Comparison of ENCODE assay signal across 14 cellular contexts in genomic region chr16:21264226-21265036, GRCh38. TPM values are rescaled to one million over a fixed set of nuclear protein-coding genes. Genes with fewer than 3 reads are reported as not detected.
DNase-seq lines count a peak whose midpoint lies in the region; ATAC-seq and TF ChIP-seq lines count a peak whose summit lies in the region.
"Had no signal": no experiment of that assay in that cellular context is flagged by ENCODE, and none has a peak within 500 bp of the region (broad histone marks: within the 10 kb centered on the region; RNA-seq: fewer than 3 reads in every experiment).

No MANE protein-coding gene starts in this region.

- peaks cover 15% of the 10 kb centered on the region for H3K27me3 Mint-ChIP-seq in HFFc6 (ENCODE audit: insufficient read depth)
- peaks cover 2% of the 10 kb centered on the region for H3K27me3 Mint-ChIP-seq in endodermal cell (ENCODE audit: insufficient read depth)
- no peaks in the 10 kb centered on the region for H3K27me3 Mint-ChIP-seq in mesothelial cell of epicardium (ENCODE audit: low read depth)
- H3K27me3 Mint-ChIP-seq in CD14-positive monocyte (ENCODE audit: low read depth in 3 of 3): peaks cover 1 to 3% (median 3%) of the 10 kb centered on the region in 3 donors

- TF ChIP-seq CTCF in 22Rv1 (IDR thresholded peaks at IDR 0.05) (no peak), HFFc6 (IDR thresholded peaks at IDR 0.05) (no peak), endodermal cell (conservative IDR thresholded peaks at IDR 0.05) (no peak), mesothelial cell of epicardium (IDR thresholded peaks at IDR 0.05; ENCODE audit: unreplicated experiment) (no peak), A673 (conservative IDR thresholded peaks at IDR 0.05; ENCODE audit: low read depth, low read length) (no peak), CD14-positive monocyte (IDR thresholded peaks at IDR 0.05) (no peak)

- H3K36me3 Mint-ChIP-seq in HFFc6 (ENCODE audit: low read depth) (no peaks in the 10 kb centered on the region), endodermal cell (ENCODE audit: low read depth) (peaks cover 5% of the 10 kb centered on the region), mesothelial cell of epicardium (no peaks in the 10 kb centered on the region), CD14-positive monocyte (no peaks in the 10 kb centered on the region)

- H3K9me3 ChIP-seq in endodermal cell (ENCODE audit: control insufficient read depth, low read length): no peaks in the 10 kb centered on the region
- no peaks in the 10 kb centered on the region for H3K9me3 ChIP-seq in A673 (ENCODE audit: low read depth, low read length, poor library complexity, severe bottlenecking)
- H3K9me3 ChIP-seq: tibial nerve had no signal

- CTCF ChIA-PET in A673 (lab: Charles Lee): interaction anchor here (1.0 kb wide), 1 partner anchor 36 kb away, joined by 3 read pairs; no protein-coding TSS in a partner anchor

- WGBS in endodermal cell (ENCODE audit: insufficient coverage in 1 of 2, insufficient read length in 1 of 2), 2 experiments: 89 to 91% methylated on average over 5 to 10 of the region's 10 CpGs

- POLR2A ChIA-PET in A673 (lab: Charles Lee; ENCODE audit: low non-redundant PET): no interaction called here

- H3K4me3 ChIP-seq in endodermal cell (ENCODE audit: low read length) (no peak overlapping the region), A673 (ENCODE audit: low read depth, low read length, poor library complexity, severe bottlenecking) (no peak overlapping the region)
- H3K4me3 ChIP-seq: tibial nerve had no signal

- H3K9me3 Mint-ChIP-seq in HFFc6 (no peaks in the 10 kb centered on the region), endodermal cell (no peaks in the 10 kb centered on the region), mesothelial cell of epicardium (no peaks in the 10 kb centered on the region), CD14-positive monocyte (peaks cover 0 to 1% (median 0%) of the 10 kb centered on the region in 7 donors)
- H3K9me3 Mint-ChIP-seq: activated T-cell treated with anti-CD3 and anti-CD28 coated beads, Interleukin-2, amount 50 U/mL, for 24 hours had no signal

- H3K27ac Mint-ChIP-seq in HFFc6 (peak overlapping the region; percentile 1; the same call in 1 of the 2 replicates), endodermal cell (peak overlapping the region; percentile 48), mesothelial cell of epicardium (peak overlapping the region; percentile 72), CD14-positive monocyte (no peak overlapping the region)
- H3K27ac Mint-ChIP-seq: activated T-cell treated with anti-CD3 and anti-CD28 coated beads, Interleukin-2, amount 50 U/mL, for 24 hours had no signal

- H3K4me1 Mint-ChIP-seq in HFFc6 (ENCODE audit: low read depth) (peaks cover 34% of the 10 kb centered on the region), endodermal cell (peaks cover 39% of the 10 kb centered on the region), mesothelial cell of epicardium (peaks cover 10% of the 10 kb centered on the region), CD14-positive monocyte (no peaks in the 10 kb centered on the region)

- H3K4me1 ChIP-seq in endodermal cell (ENCODE audit: control insufficient read depth, insufficient read depth, low read length) (peaks cover 5% of the 10 kb centered on the region), A673 (ENCODE audit: insufficient read depth, low read length, poor library complexity, severe bottlenecking) (peaks cover 10% of the 10 kb centered on the region)

- ATAC-seq in GM18873 (IDR thresholded peaks at IDR 0.05; ENCODE audit: low FRiP score, unreplicated experiment): no peak

- no peak for DNase-seq in HFFc6
- DNase-seq in endodermal cell: no peak
- no peak for DNase-seq in mesothelial cell of epicardium (ENCODE audit: low spot score in 2 of 2, unreplicated experiment in 2 of 2)
- no peak for DNase-seq in A673 (ENCODE audit: low spot score)
- DNase-seq in CD14-positive monocyte (ENCODE audit: low spot score): no peak
- DNase-seq in D341Med (ENCODE audit: low spot score): no peak
- DNase-seq: activated T-cell treated with anti-CD3 and anti-CD28 coated beads, Interleukin-2, amount 50 U/mL, for 24 hours; AML-193; T-helper 9 cell had no signal

- no peak overlapping the region for H3K4me3 Mint-ChIP-seq in HFFc6
- peak overlapping the region; percentile 3 for H3K4me3 Mint-ChIP-seq in endodermal cell
- no peak overlapping the region for H3K4me3 Mint-ChIP-seq in mesothelial cell of epicardium
- no peak overlapping the region for H3K4me3 Mint-ChIP-seq in CD14-positive monocyte
- H3K4me3 Mint-ChIP-seq: activated T-cell treated with anti-CD3 and anti-CD28 coated beads, Interleukin-2, amount 50 U/mL, for 24 hours had no signal

- H3K27ac ChIP-seq in 22Rv1: peak overlapping the region; percentile 35; the same call in 1 of the 2 replicates
- peak overlapping the region; percentile 25 for H3K27ac ChIP-seq in endodermal cell (ENCODE audit: low read depth, low read length)
- no peak overlapping the region for H3K27ac ChIP-seq in A673 (ENCODE audit: low read depth, low read length, poor library complexity, severe bottlenecking)
- H3K27ac ChIP-seq: KMS-11, tibial nerve had no signal

- H3K36me3 ChIP-seq in endodermal cell (ENCODE audit: control insufficient read depth, insufficient read depth, low read length) (no peaks in the 10 kb centered on the region), A673 (ENCODE audit: insufficient read depth, low read length, poor library complexity, severe bottlenecking) (no peaks in the 10 kb centered on the region)
- H3K36me3 ChIP-seq: tibial nerve had no signal

- H3K27me3 ChIP-seq in endodermal cell (ENCODE audit: control insufficient read depth, insufficient read depth, low read length, poor library complexity, severe bottlenecking): no peaks in the 10 kb centered on the region
- H3K27me3 ChIP-seq in A673 (replicated peaks; ENCODE audit: insufficient read depth, low read depth, low read length, poor library complexity): no peaks in the 10 kb centered on the region
- H3K27me3 ChIP-seq: tibial nerve had no signal

- H3K9ac ChIP-seq in endodermal cell (ENCODE audit: extremely low read depth, low read length, poor library complexity, severe bottlenecking): no peak overlapping the region
- H3K9ac ChIP-seq: KMS-11 had no signal

- intact Hi-C loops in A673 (cut with micrococcal nuclease; ENCODE audit: unreplicated experiment) (no loop called here), CD14-positive monocyte (cut with micrococcal nuclease) (no loop called here)

- BruUV-seq in A673 (replicated peaks; lab: Mats Ljungman, UMichigan): no TSS peak

RNA-seq across cellular contexts. Expression of gene CRYM, which starts 13.7 kb away (rescaled TPM):
- not detected for total RNA-seq in HFFc6 (2021; fragmentation: NEBNext Ultra II Directional; extraction: Animal tissue kit (Norgen Biotek cat#: 25700))
- total RNA-seq in endodermal cell: 10 to 100 TPM; 14.2 to 21.0 TPM
- polyA plus RNA-seq in endodermal cell (2013, experiment 1 of 2): 4.6 TPM
- polyA plus RNA-seq in endodermal cell (2013, experiment 2 of 2): 3.7 TPM
- 2.7 to 4.6 TPM (median 4.1 TPM) in 3 replicates for total RNA-seq in mesothelial cell of epicardium
- not detected in 2 replicates for total RNA-seq in A673 (2021)
- not detected for polyA plus RNA-seq in CD14-positive monocyte
- total RNA-seq: tibial nerve had no signal

RNA-seq across cellular contexts. Expression of gene ANKS4B, which starts 30.9 kb away (rescaled TPM):
- total RNA-seq in HFFc6 (2021; fragmentation: NEBNext Ultra II Directional; extraction: Animal tissue kit (Norgen Biotek cat#: 25700)): not detected
- total RNA-seq in endodermal cell (1 to 10 TPM in 1 of 2 donors, under 1 TPM in 1; 0.90 to 1.6 TPM), mesothelial cell of epicardium (not detected in 3 replicates), A673 (2021) (not detected in 2 replicates)
- 0.14 TPM for polyA plus RNA-seq in endodermal cell (2013, experiment 1 of 2)
- polyA plus RNA-seq in endodermal cell (2013, experiment 2 of 2): 0.21 TPM
- not detected for polyA plus RNA-seq in CD14-positive monocyte
- polyA plus RNA-seq: neural cell had no signal

RNA-seq across cellular contexts. Expression of gene ZP2, which starts 53.1 kb away (rescaled TPM):
- not detected for total RNA-seq in HFFc6 (2021; fragmentation: NEBNext Ultra II Directional; extraction: Animal tissue kit (Norgen Biotek cat#: 25700))
- not detected for total RNA-seq in endodermal cell
- not detected for polyA plus RNA-seq in endodermal cell (2013, experiment 1 of 2)
- not detected for polyA plus RNA-seq in endodermal cell (2013, experiment 2 of 2)
- not detected in 3 replicates for total RNA-seq in mesothelial cell of epicardium
- not detected in 2 replicates for total RNA-seq in A673 (2021)
- not detected for polyA plus RNA-seq in CD14-positive monocyte
- total RNA-seq: tibial nerve had no signal
- polyA plus RNA-seq: neural cell had no signal

Comparison
In these comparisons a context has a peak if more than half of its experiments do, and no peak if none do; other contexts are left out.
1. H3K27ac Mint-ChIP-seq: peak in HFFc6 (single experiment), endodermal cell (single experiment) and mesothelial cell of epicardium (single experiment); none in CD14-positive monocyte (0 of 7).